29 cellular contexts compared by ENCODE assay signal in genomic region chr9:5122116-5122515, GRCh38.
"Had no signal": no experiment of that assay in that cellular context is flagged by ENCODE, and none has a peak within 500 bp of the region (broad histone marks: within the 10 kb centered on the region; RNA-seq: fewer than 3 reads in every experiment).

No MANE protein-coding gene starts in this region.

- ATAC-seq: activated CD4-positive, CD25-positive, alpha-beta regulatory T cell treated with anti-CD3 and anti-CD28 coated beads, Interleukin-2, amount 50 U/mL, for 24 hours; activated CD8-positive, alpha-beta T cell treated with anti-CD3 and anti-CD28 coated beads for 36 hours; activated T-cell treated with anti-CD3 and anti-CD28 coated beads, Interleukin-2, amount 50 U/mL, for 4 hours; activated T-helper 17 cell treated with anti-CD3 and anti-CD28 coated beads, Interleukin-2, amount 50 U/mL, for 72 hours; body of pancreas; esophagus mucosa; T-helper 17 cell had no signal

- DNase-seq: activated B cell treated with CpG ODN at 0.5 μM for 24 hours; activated CD4-positive, alpha-beta T cell treated with anti-CD3 and anti-CD28 coated beads for 48 hours; activated CD4-positive, alpha-beta T cell treated with anti-CD3 and anti-CD28 coated beads, Interleukin-2, amount 50 U/mL, for 1 hour; activated CD4-positive, alpha-beta T cell treated with anti-CD3 and anti-CD28 coated beads, Interleukin-2, amount 50 U/mL, for 48 hours; activated CD8-positive, alpha-beta memory T cell treated with anti-CD3 and anti-CD28 coated beads for 24 hours; activated CD8-positive, alpha-beta T cell treated with anti-CD3 and anti-CD28 coated beads for 36 hours; activated effector memory CD4-positive, alpha-beta T cell treated with Interleukin-2 at 50 U/mL for 16 hours; activated gamma-delta T cell treated with Interleukin-2 at 50 U/mL for 16 hours; activated naive CD4-positive, alpha-beta T cell treated with anti-CD3 and anti-CD28 coated beads, Interleukin-2, amount 50 U/mL, for 16 hours; activated naive CD4-positive, alpha-beta T cell treated with Interleukin-2 at 50 U/mL for 16 hours; activated T-cell treated with anti-CD3 and anti-CD28 coated beads, Interleukin-2, amount 50 U/mL, for 4 hours; amniotic stem cell; anterior cingulate cortex; body of pancreas; caudate nucleus; effector CD8-positive, alpha-beta T cell; foreskin fibroblast; head of caudate nucleus; T-helper 17 cell; T1000; WERI-Rb-1 had no signal

- H3K27me3 ChIP-seq: body of pancreas had no signal

- H3K4me1 ChIP-seq: body of pancreas had no signal

- H3K4me3 ChIP-seq: body of pancreas had no signal

- H3K9me3 ChIP-seq: body of pancreas had no signal

- H3K36me3 ChIP-seq: WERI-Rb-1 had no signal

- H3K27ac ChIP-seq: body of pancreas, epithelial cell of prostate, WERI-Rb-1 had no signal

- FAIRE-seq: colon, endometrium, endothelial cell of umbilical vein, frontal cortex had no signal
